Comparison of ENCODE assay signal across 13 cellular contexts in genomic region chrX:68699960-68700746, GRCh38.
DNase-seq lines count a peak whose midpoint lies in the region; ATAC-seq lines count a peak whose summit lies in the region.
"Had no signal": no experiment of that assay in that cellular context is flagged by ENCODE, and none has a peak within 500 bp of the region (broad histone marks: within the 10 kb centered on the region; RNA-seq: fewer than 3 reads in every experiment).

No MANE protein-coding gene starts in this region.

- DNase-seq in AG08395 (ENCODE audit: low spot score): peak; percentile 72
- DNase-seq in KBM-7: peak; percentile 35
- peak; percentile 41 for DNase-seq in amniotic epithelial cell (ENCODE audit: low read depth)
- DNase-seq in hepatic stellate cell (ENCODE audit: low spot score): peak; percentile 40
- DNase-seq: activated T-cell treated with anti-CD3 and anti-CD28 coated beads, Interleukin-2, amount 50 U/mL, for 24 hours; CD4-positive, CD25-positive, alpha-beta regulatory T cell; head of caudate nucleus; NCI-H510A treated with DMSO at 0.1 percent for 48 hours; stomach had no signal

- no peak for ATAC-seq in HG03442 (IDR thresholded peaks at IDR 0.05; ENCODE audit: unreplicated experiment)
- no peak for ATAC-seq in GM19328 (IDR thresholded peaks at IDR 0.05; ENCODE audit: unreplicated experiment)
- ATAC-seq in GM21529 (IDR thresholded peaks at IDR 0.05; ENCODE audit: unreplicated experiment): no peak
- no peak for ATAC-seq in GM19035 (IDR thresholded peaks at IDR 0.05; ENCODE audit: unreplicated experiment)

- in situ Hi-C loops in KBM-7 (cut with MboI; ENCODE audit: low pct_unique_long_range_greater_than_20kb, low sequenced_read_pairs): loop anchor here (25.0 kb wide), 2 partner anchors 188 to 513 kb away; no protein-coding TSS in a partner anchor
